Comparison of ENCODE assay signal across 16 cellular contexts in genomic region chr7:5619419-5620130, GRCh38. TPM values are rescaled to one million over a fixed set of nuclear protein-coding genes. Genes with fewer than 3 reads are reported as not detected.
DNase-seq lines count a peak whose midpoint lies in the region; ATAC-seq and TF ChIP-seq lines count a peak whose summit lies in the region.
"Had no signal": no experiment of that assay in that cellular context is flagged by ENCODE, and none has a peak within 500 bp of the region (broad histone marks: within the 10 kb centered on the region; RNA-seq: fewer than 3 reads in every experiment).

No MANE protein-coding gene starts in this region.

- H3K4me3 Mint-ChIP-seq in brain (no peak overlapping the region), neural progenitor cell (no peak overlapping the region)
- H3K4me3 Mint-ChIP-seq: B cell; CD4-positive, alpha-beta T cell had no signal

- peak overlapping the region; percentile 26 to 60 (median 57) for H3K27ac Mint-ChIP-seq in brain
- H3K27ac Mint-ChIP-seq in neural progenitor cell = no peak overlapping the region
- H3K27ac Mint-ChIP-seq: B cell; CD4-positive, alpha-beta T cell had no signal

- H3K4me3 ChIP-seq in BLaER1 (no peak overlapping the region), SJCRH30 (peak overlapping the region; percentile 40; the same call in 1 of the 2 replicates), neural progenitor cell (no peak overlapping the region), sigmoid colon (no peak overlapping the region)

- peaks cover 12% of the 10 kb centered on the region for H3K4me1 Mint-ChIP-seq in brain
- H3K4me1 Mint-ChIP-seq in neural progenitor cell = peaks cover 7% of the 10 kb centered on the region
- H3K4me1 Mint-ChIP-seq: B cell had no signal

- intact Hi-C loops in sigmoid colon (cut with DNase I) = no loop called here

- H3K36me3 Mint-ChIP-seq in brain (peaks cover 23% of the 10 kb centered on the region), neural progenitor cell (peaks cover 13% of the 10 kb centered on the region)

- DNase-seq in SJCRH30 (no peak), neural progenitor cell (ENCODE audit: low spot score) (no peak), sigmoid colon (no peak), NCI-H524 treated with DMSO at 0.1 percent for 48 hours (lab: John Stamatoyannopoulos, UW) (no peak)
- DNase-seq: CD4-positive, alpha-beta T cell; DMS53; EL; KG1; NCI-H1105 treated with DMSO at 0.1 percent for 48 hours; NCI-H1694; Right ventricle myocardium superior had no signal

- H3K27me3 Mint-ChIP-seq in brain = no peaks in the 10 kb centered on the region
- peaks cover 5% of the 10 kb centered on the region for H3K27me3 Mint-ChIP-seq in neural progenitor cell (ENCODE audit: insufficient read depth, low read depth)
- H3K27me3 Mint-ChIP-seq: B cell; CD4-positive, alpha-beta T cell had no signal

- H3K36me3 ChIP-seq in BLaER1 (peaks cover 65% of the 10 kb centered on the region), SJCRH30 (peaks cover 3% of the 10 kb centered on the region; the same call in 1 of the 2 replicates), neural progenitor cell (no peaks in the 10 kb centered on the region), sigmoid colon (peaks cover 16 to 43% (median 31%) of the 10 kb centered on the region in 4 donors)

- H3K4me1 ChIP-seq in BLaER1 (no peaks in the 10 kb centered on the region), SJCRH30 (peaks cover 38% of the 10 kb centered on the region), neural progenitor cell (peaks cover 7% of the 10 kb centered on the region), sigmoid colon (no peaks in the 10 kb centered on the region)

- H3K4me2 ChIP-seq in BLaER1 = no peak overlapping the region
- H3K4me2 ChIP-seq in neural progenitor cell = no peak overlapping the region

- no peaks in the 10 kb centered on the region for H3K79me2 ChIP-seq in neural progenitor cell (ENCODE audit: low read depth)

- H3K27ac ChIP-seq in BLaER1 = peak overlapping the region; percentile 4; the same call in 1 of the 2 replicates
- peak overlapping the region; percentile 98 for H3K27ac ChIP-seq in SJCRH30
- peak overlapping the region; percentile 50 for H3K27ac ChIP-seq in neural progenitor cell
- H3K27ac ChIP-seq in sigmoid colon = no peak overlapping the region

- H3K27me3 ChIP-seq in BLaER1 = no peaks in the 10 kb centered on the region
- no peaks in the 10 kb centered on the region for H3K27me3 ChIP-seq in SJCRH30
- H3K27me3 ChIP-seq in neural progenitor cell = no peaks in the 10 kb centered on the region
- no peaks in the 10 kb centered on the region for H3K27me3 ChIP-seq in sigmoid colon

- no peak for ATAC-seq in GM19452 (IDR thresholded peaks at IDR 0.05; ENCODE audit: unreplicated experiment)
- ATAC-seq in HG03442 (IDR thresholded peaks at IDR 0.05; ENCODE audit: unreplicated experiment) = no peak

- TF ChIP-seq POLR2A in sigmoid colon (IDR thresholded peaks at IDR 0.05) = no peak

- H3K9me3 ChIP-seq in BLaER1 (no peaks in the 10 kb centered on the region), SJCRH30 (replicated peaks) (no peaks in the 10 kb centered on the region), neural progenitor cell (ENCODE audit: low read depth) (no peaks in the 10 kb centered on the region), sigmoid colon (no peaks in the 10 kb centered on the region)

- H3K9me3 Mint-ChIP-seq in brain (no peaks in the 10 kb centered on the region), neural progenitor cell (no peaks in the 10 kb centered on the region)
- H3K9me3 Mint-ChIP-seq: CD4-positive, alpha-beta T cell had no signal

- no peaks in the 10 kb centered on the region for H3F3A ChIP-seq in neural progenitor cell (ENCODE audit: low read depth)

- H4K20me1 ChIP-seq in BLaER1 = 0 out of 2 replicates have a peak, but pooled peaks cover 5% of the 10 kb centered on the region
- no peaks in the 10 kb centered on the region for H4K20me1 ChIP-seq in neural progenitor cell (ENCODE audit: low read depth)

- TF ChIP-seq CTCF in brain (conservative IDR thresholded peaks at IDR 0.05) (no peak), neural progenitor cell (IDR thresholded peaks at IDR 0.05) (no peak), sigmoid colon (IDR thresholded peaks at IDR 0.05) (no peak)

- no peak overlapping the region for H3K9ac ChIP-seq in BLaER1
- H3K9ac ChIP-seq in neural progenitor cell = no peak overlapping the region

- no peak for TF ChIP-seq EP300 in sigmoid colon (IDR thresholded peaks at IDR 0.05)

- 91 to 92% methylated on average over 17 of the region's 17 CpGs for WGBS in sigmoid colon, 2 donors

- H2AFZ ChIP-seq in neural progenitor cell (replicated peaks) = no peak overlapping the region

RNA-seq across cellular contexts. Expression of gene FSCN1, which starts 27.0 kb away (rescaled TPM):
- 436 and 446 TPM in 2 replicates for total RNA-seq in SJCRH30 (2014; rRNA removed; shearing (Covaris generic))
- polyA plus RNA-seq in brain (ENCODE audit: insufficient read depth, low read depth, low replicate concordance) (221 TPM), sigmoid colon (10 to 100 TPM in 2 of 3 donors, 1 to 10 TPM in 1; 8.3 to 20.4 (median 13.2) TPM)
- total RNA-seq in neural progenitor cell (ENCODE audit: low replicate concordance) (76.3 and 256 TPM in 2 replicates), sigmoid colon (10 to 100 TPM; 20.1 to 27.8 (median 25.1) TPM)

Comparison
In these comparisons a context has a peak if more than half of its experiments do, and no peak if none do; other contexts are left out.
1. H3K27ac ChIP-seq: peak in BLaER1 (single experiment), SJCRH30 (single experiment) and neural progenitor cell (single experiment); none in sigmoid colon (0 of 4).